In the genomic region with DNA sequence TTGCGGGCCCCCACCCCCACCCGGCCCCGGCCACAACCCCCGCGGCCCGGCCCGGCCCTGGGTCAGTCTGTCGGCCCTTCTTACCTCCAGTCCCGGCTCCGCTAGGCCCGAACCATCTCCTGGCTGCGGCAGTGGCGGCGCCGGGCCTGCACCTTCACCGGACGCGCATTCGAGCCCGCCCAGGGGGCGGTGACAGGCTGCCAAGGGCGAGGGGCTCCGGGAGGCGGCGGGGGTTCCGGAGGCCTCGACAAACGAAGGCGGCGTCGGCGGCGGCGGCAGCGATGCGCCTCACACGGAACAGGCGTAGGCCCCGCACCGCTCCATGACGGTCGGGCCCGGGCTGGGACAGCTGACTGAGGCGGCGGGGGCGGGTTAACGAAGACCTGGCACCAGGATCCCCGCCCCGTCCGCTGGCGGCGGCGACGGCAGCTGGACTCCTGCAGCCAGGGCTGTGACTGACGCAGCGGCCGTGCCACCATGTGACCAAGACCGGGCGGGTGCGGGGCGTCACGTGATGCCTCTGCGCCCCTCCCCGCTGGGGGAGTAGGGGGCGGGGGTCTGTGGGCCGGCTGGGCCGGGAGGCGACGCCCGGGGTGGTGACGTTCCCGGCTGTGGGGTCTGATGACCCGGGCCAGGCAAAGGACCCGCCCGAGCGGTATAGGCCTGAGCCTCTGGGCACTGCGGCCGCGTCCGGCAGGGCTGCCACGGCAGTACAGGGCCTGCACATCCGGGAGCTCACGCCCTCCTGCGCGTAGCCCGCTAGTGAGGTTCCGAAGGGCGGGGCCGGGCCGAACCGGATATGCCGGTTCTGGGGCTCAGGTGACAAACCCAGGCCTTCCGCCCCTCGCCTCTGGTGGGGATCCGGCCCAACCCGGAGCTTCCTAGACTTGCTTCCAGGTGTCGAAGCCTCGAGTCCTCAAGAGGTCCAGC, we compare ENCODE assay signal across 9 cellular contexts. TPM values are rescaled to one million over a fixed set of nuclear protein-coding genes. Genes with fewer than 3 reads are reported as not detected.
A peak's percentile ranks its signal among the peaks of the same experiment; 100 is the strongest.
DNase-seq lines count a peak whose midpoint lies in the region; ATAC-seq, FAIRE-seq and TF ChIP-seq lines count a peak whose summit lies in the region.
"Had no signal": no experiment of that assay in that cellular context is flagged by ENCODE, and none has a peak within 500 bp of the region (broad histone marks: within the 10 kb centered on the region; RNA-seq: fewer than 3 reads in every experiment).

A gene with protein sequence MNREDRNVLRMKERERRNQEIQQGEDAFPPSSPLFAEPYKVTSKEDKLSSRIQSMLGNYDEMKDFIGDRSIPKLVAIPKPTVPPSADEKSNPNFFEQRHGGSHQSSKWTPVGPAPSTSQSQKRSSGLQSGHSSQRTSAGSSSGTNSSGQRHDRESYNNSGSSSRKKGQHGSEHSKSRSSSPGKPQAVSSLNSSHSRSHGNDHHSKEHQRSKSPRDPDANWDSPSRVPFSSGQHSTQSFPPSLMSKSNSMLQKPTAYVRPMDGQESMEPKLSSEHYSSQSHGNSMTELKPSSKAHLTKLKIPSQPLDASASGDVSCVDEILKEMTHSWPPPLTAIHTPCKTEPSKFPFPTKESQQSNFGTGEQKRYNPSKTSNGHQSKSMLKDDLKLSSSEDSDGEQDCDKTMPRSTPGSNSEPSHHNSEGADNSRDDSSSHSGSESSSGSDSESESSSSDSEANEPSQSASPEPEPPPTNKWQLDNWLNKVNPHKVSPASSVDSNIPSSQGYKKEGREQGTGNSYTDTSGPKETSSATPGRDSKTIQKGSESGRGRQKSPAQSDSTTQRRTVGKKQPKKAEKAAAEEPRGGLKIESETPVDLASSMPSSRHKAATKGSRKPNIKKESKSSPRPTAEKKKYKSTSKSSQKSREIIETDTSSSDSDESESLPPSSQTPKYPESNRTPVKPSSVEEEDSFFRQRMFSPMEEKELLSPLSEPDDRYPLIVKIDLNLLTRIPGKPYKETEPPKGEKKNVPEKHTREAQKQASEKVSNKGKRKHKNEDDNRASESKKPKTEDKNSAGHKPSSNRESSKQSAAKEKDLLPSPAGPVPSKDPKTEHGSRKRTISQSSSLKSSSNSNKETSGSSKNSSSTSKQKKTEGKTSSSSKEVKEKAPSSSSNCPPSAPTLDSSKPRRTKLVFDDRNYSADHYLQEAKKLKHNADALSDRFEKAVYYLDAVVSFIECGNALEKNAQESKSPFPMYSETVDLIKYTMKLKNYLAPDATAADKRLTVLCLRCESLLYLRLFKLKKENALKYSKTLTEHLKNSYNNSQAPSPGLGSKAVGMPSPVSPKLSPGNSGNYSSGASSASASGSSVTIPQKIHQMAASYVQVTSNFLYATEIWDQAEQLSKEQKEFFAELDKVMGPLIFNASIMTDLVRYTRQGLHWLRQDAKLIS (minus strand): TSS at position 460 of the 930 bp plus-strand sequence. CDS start 26,445 bp downstream, outside the sequence.

- H3K4me3 ChIP-seq in kidney (ENCODE audit: low read length in 2 of 2), result peak within 1 kb of the TSS; percentile 90

- H3K36me3 ChIP-seq in kidney (ENCODE audit: control insufficient read depth in 1 of 2, insufficient read depth in 2 of 2, low read length in 2 of 2), result no peaks in the 10 kb centered on the region

- intact Hi-C loops in kidney (cut with DNase I), result no loop called here

- no peak for FAIRE-seq in kidney (lab: Jason Lieb, UNC)
- FAIRE-seq: colon had no signal

- no peaks in the 10 kb centered on the region for H3K9me3 ChIP-seq in kidney (ENCODE audit: control insufficient read depth in 1 of 2, low read length in 2 of 2)

- no peak for TF ChIP-seq CTCF in kidney (IDR thresholded peaks at IDR 0.05; ENCODE audit: borderline replicate concordance, extremely low read depth, insufficient read depth)

- peaks cover 4 to 14% of the 10 kb centered on the region in 2 donors for H3K4me1 ChIP-seq in kidney (ENCODE audit: control insufficient read depth in 1 of 2, insufficient read depth in 1 of 2, low read depth in 1 of 2, low read length in 2 of 2)

- DNase-seq in AG08395 (ENCODE audit: low spot score), result peak; percentile 97
- peak; percentile 92 for DNase-seq in NCI-H226
- DNase-seq in activated CD4-positive, CD25-positive, alpha-beta regulatory T cell treated with anti-CD3 and anti-CD28 coated beads, Interleukin-2, amount 50 U/mL, for 72 hours, result peak; percentile 93
- peak; percentile 4 to 75 for DNase-seq in cerebellar nuclear complex (lab: John Stamatoyannopoulos, UW)
- peak; percentile 99 for DNase-seq in kidney
- peak; percentile 93 for DNase-seq in stimulated activated CD4-positive, alpha-beta T cell treated with anti-CD3 and anti-CD28 coated beads, Interleukin-15, amount 100 ng/mL, for 24 hours

- peak within 1 kb of the TSS; percentile 81 to 98 for H3K9ac ChIP-seq in kidney (ENCODE audit: low read length in 2 of 2)

- peak within 1 kb of the TSS; percentile 92 to 99 for H3K27ac ChIP-seq in kidney (ENCODE audit: low read depth in 2 of 2, low read length in 2 of 2)

- ATAC-seq in GM18873 (IDR thresholded peaks at IDR 0.05; ENCODE audit: low FRiP score, unreplicated experiment) (peak; percentile 89), HG03139 (IDR thresholded peaks at IDR 0.05; ENCODE audit: unreplicated experiment) (peak; percentile 91)

RNA-seq across cellular contexts. Expression of the gene that starts here (rescaled TPM):
- 83.7 TPM for total RNA-seq in kidney
- polyA plus RNA-seq in kidney (ENCODE audit: insufficient read depth, low read depth, low replicate concordance), result 8.8 TPM

Comparison
In these comparisons a context has a peak if more than half of its experiments do, and no peak if none do; other contexts are left out.
1. Peak in every context shown above with its lines: DNase-seq, ATAC-seq, H3K4me3 ChIP-seq and H3K27ac ChIP-seq.
2. DNase-seq: peak in every context shown above with its lines; median percentile 99 in kidney; 97 in AG08395; 93 in activated CD4-positive, CD25-positive, alpha-beta regulatory T cell treated with anti-CD3 and anti-CD28 coated beads, Interleukin-2, amount 50 U/mL, for 72 hours; 93 in stimulated activated CD4-positive, alpha-beta T cell treated with anti-CD3 and anti-CD28 coated beads, Interleukin-15, amount 100 ng/mL, for 24 hours; 92 in NCI-H226; 40 in cerebellar nuclear complex.